In the genomic region with DNA sequence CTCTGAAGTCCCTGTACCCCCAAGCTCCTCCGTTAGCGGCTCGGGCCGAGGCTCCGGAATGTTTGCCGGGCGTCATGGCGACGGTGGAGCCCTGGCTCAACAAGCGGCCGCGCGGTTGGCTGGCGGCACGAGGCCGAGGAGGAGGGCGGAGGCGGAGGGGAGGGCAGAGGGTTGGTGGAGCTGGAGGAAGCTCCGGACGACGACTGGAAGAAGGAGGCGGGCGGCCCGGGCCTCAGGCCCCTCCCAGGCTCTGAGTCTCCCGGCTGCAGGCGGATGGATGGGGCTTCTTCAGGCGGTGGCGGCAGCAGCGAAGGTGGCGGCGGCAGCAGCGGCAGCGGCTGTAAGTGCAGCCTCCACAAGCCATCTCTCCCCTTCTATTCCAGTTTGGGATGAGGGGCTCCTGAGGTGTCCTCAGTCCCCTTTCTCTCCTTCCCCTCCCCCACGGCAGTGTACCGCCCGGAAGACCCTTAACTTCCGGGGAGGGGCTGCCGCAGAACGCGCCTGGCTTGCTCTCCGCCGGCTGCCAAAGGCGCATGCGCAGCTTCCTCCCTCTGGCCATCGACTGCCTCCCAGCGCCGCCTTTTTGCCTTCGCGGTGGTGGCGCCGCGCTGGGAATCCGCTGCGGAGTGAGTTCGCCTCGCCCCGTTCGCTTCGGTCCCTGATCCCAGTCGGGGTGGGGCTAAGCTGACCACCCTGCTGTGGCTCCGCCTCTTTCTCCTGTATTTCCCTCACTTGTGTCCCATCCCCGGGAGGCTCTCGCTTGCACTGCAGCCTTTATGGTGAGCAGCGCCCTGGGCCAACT, we compare ENCODE assay signal across 8 cellular contexts. TPM values are rescaled to one million over a fixed set of nuclear protein-coding genes. Genes with fewer than 3 reads are reported as not detected.
DNase-seq lines count a peak whose midpoint lies in the region; ATAC-seq, FAIRE-seq and TF ChIP-seq lines count a peak whose summit lies in the region.

A gene with protein sequence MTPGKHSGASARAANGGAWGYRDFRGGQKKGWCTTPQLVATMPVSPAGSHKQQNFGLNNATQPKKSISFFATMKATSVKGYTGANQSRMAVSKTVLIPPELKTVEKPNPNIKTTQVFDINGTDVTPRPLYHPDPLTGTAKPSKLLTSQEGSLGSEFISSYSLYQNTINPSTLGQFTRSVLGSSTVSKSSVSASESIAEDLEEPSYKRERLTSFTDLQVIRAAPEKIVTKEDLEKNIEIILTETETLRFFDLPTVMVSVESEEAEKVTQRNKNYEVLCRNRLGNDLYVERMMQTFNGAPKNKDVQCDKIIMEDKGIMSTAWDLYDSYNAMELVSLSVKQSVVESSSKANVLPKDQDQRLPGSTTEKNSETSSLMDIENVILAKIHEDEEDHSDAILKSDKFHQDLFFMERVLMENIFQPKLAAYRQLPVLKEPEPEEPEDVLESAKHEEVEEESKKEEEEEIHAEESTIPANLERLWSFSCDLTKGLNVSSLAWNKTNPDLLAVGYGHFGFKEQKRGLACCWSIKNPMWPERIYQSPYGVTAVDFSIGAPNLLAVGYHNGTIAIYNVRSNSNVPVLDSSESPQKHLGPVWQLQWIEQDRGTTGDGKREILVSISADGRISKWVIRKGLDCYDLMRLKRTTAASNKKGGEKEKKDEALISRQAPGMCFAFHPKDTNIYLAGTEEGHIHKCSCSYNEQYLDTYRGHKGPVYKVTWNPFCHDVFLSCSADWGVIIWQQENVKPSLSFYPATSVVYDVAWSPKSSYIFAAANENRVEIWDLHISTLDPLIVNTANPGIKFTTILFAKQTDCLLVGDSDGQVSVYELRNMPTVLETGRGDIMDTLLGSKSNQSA (minus strand): TSS at position 101 of the 802 bp plus-strand sequence. CDS start 25 bp downstream, at position 76.
TSS of gene MIER1 (plus strand) at position 235 of the 802 bp plus-strand sequence. CDS start at position 274, 39 bp downstream.

- peak within 1 kb of the TSS; percentile 85 for H3K4me2 ChIP-seq in HepG2 (ENCODE audit: low read depth, low read length)

- H3K36me3 Mint-ChIP-seq in CD4-positive, alpha-beta T cell (ENCODE audit: low read depth) = peaks cover 25% of the 10 kb centered on the region

- in situ Hi-C loops in HepG2 (cut with HindIII; ENCODE audit: extremely low pct_ligation_motif_present, low pct_unique_long_range_greater_than_20kb) = loop anchor here (5.0 to 25.0 kb wide), 2 partner anchors 127 to 487 kb away; partner anchors contain the start of gene SLC35D1

- H3K9me3 Mint-ChIP-seq in CD4-positive, alpha-beta T cell = no peaks in the 10 kb centered on the region

- H3K36me3 ChIP-seq in HepG2 (replicated peaks in 1 of 2; ENCODE audit: control insufficient read depth in 1 of 2, insufficient read depth in 2 of 2, low read length in 2 of 2) = no peaks in the 10 kb centered on the region

- no peaks in the 10 kb centered on the region for H3K27me3 Mint-ChIP-seq in CD4-positive, alpha-beta T cell

- H3K79me2 ChIP-seq in HepG2 (ENCODE audit: insufficient read depth, low read length) = peaks cover 29% of the 10 kb centered on the region

- peak within 1 kb of the TSS; percentile 66 for H2AFZ ChIP-seq in HepG2 (ENCODE audit: low read length)

- H3K4me1 Mint-ChIP-seq in CD4-positive, alpha-beta T cell (ENCODE audit: low read depth) = peaks cover 67% of the 10 kb centered on the region

- TF ChIP-seq RAD21 in HepG2 (CRISPR knock-in tag; IDR thresholded peaks at IDR 0.05) = peak; percentile 28; the same call in 1 of the 2 replicates

- H3K4me3 Mint-ChIP-seq in CD4-positive, alpha-beta T cell = peak within 1 kb of the TSS; percentile 97

- H3K9ac ChIP-seq in HepG2 (ENCODE audit: insufficient read depth, low read depth, low read length) = peak within 1 kb of the TSS; percentile 92

- intact Hi-C loops in CD4-positive, alpha-beta T cell (cut with DNase I, micrococcal nuclease) = loop anchor here (5.0 to 10.0 kb wide), 4 partner anchors 37 to 507 kb away; partner anchors contain the start of gene SERBP1 (in 1 of the 2)
- intact Hi-C loops in HepG2 (cut with micrococcal nuclease; ENCODE audit: unreplicated experiment) = loop anchor here (2.0 to 5.0 kb wide), 2 partner anchors 158 to 506 kb away; partner anchors contain the start of gene SERBP1

- no peaks in the 10 kb centered on the region for H3K9me3 ChIP-seq in CD4-positive, alpha-beta T cell (ENCODE audit: control insufficient read depth, low read length)
- H3K9me3 ChIP-seq in HepG2 (ENCODE audit: low read length) = no peaks in the 10 kb centered on the region

- no peak for TF ChIP-seq EP300 in HepG2 (IDR thresholded peaks at IDR 0.05; ENCODE audit: low read depth in 2 of 2, low read length in 2 of 2)
- TF ChIP-seq EP300 in HepG2 (CRISPR knock-in tag; IDR thresholded peaks at IDR 0.05; ENCODE audit: borderline replicate concordance) = no peak

- no peaks in the 10 kb centered on the region for H4K20me1 ChIP-seq in HepG2 (ENCODE audit: insufficient read depth, low read length)

- TF ChIP-seq POLR2A in HepG2 (IDR thresholded peaks at IDR 0.05; ENCODE audit: insufficient read depth in 1 of 2, low read depth in 2 of 2, low read length in 2 of 2) = peak; percentile 71 to 75

- peak within 1 kb of the TSS; percentile 98 for H3K27ac Mint-ChIP-seq in CD4-positive, alpha-beta T cell

- peak within 1 kb of the TSS; percentile 78 to 97 (median 83) for H3K4me3 ChIP-seq in HepG2 (replicated peaks in 1 of 3; ENCODE audit: insufficient read depth in 1 of 3, low read depth in 2 of 3, low read length in 3 of 3)

- BruUV-seq in HepG2 (replicated peaks; lab: Mats Ljungman, UMichigan) = TSS peak; percentile 57

- peak; percentile 89 for ATAC-seq in CD4-positive, alpha-beta T cell (ENCODE audit: poor library complexity)
- ATAC-seq in GM19438 (IDR thresholded peaks at IDR 0.05; ENCODE audit: low read depth, unreplicated experiment) (peak; percentile 93), HG03571 (IDR thresholded peaks at IDR 0.05; ENCODE audit: unreplicated experiment) (peak; percentile 94), HepG2 (peak; percentile 95)

- H3K27ac ChIP-seq in CD4-positive, alpha-beta T cell (ENCODE audit: low read depth, low read length) = peak within 1 kb of the TSS; percentile 95
- H3K27ac ChIP-seq in HepG2 (ENCODE audit: extremely low read length, insufficient read depth, low read length) = peak within 1 kb of the TSS; percentile 90

- H3K27me3 ChIP-seq in CD4-positive, alpha-beta T cell (ENCODE audit: control insufficient read depth, insufficient read depth, low read length) = no peaks in the 10 kb centered on the region
- no peaks in the 10 kb centered on the region; a peak in 1 of 5 replicates for H3K27me3 ChIP-seq in HepG2 (ENCODE audit: control insufficient read depth in 1 of 2, insufficient read depth in 2 of 2, low read length in 2 of 2)

- peak; percentile 87 for FAIRE-seq in HepG2 (lab: Jason Lieb, UNC)

- DNase-seq in CD4-positive, alpha-beta T cell = peak; percentile 90 to 97 (median 94)
- peak; percentile 97 for DNase-seq in NCI-H774 (lab: John Stamatoyannopoulos, UW)
- peak; percentile 97 to 98 for DNase-seq in activated CD4-positive, alpha-beta T cell treated with anti-CD3 and anti-CD28 coated beads, Interleukin-2, amount 50 U/mL, for 48 hours
- peak; percentile 99 for DNase-seq in dermis blood vessel endothelial cell
- DNase-seq in HepG2 (ENCODE audit: low spot score) = peak; percentile 96
- DNase-seq in stimulated activated CD4-positive, alpha-beta T cell treated with anti-CD3 and anti-CD28 coated beads, Interleukin-2, amount 100 ng/mL, for 48 hours = peak; percentile 93 to 97

- peaks cover 45% of the 10 kb centered on the region for H3K4me1 ChIP-seq in HepG2 (ENCODE audit: insufficient read depth, low read length)

- POLR2A ChIA-PET in CD4-positive, alpha-beta T cell (lab: Charles Lee) = interaction anchor here (0.8 to 3.5 kb wide), 25 partner anchors 8 to 1958 kb away, joined by 3 to 23 read pairs (median 4); partner anchors contain the start of genes GADD45A, JAK1, SERBP1 and SLC35D1
- POLR2A ChIA-PET in HepG2 (lab: Yijun Ruan, JAX) = interaction anchor here (1.0 to 2.8 kb wide), 9 partner anchors 8 to 610 kb away, joined by 3 to 20 read pairs (median 4); partner anchors contain the start of gene SLC35D1

- CTCF ChIA-PET in CD4-positive, alpha-beta T cell (lab: Charles Lee) = interaction anchor here (0.6 to 1.2 kb wide), 4 partner anchors 32 to 785 kb away, joined by 3 read pairs; no protein-coding TSS in a partner anchor
- CTCF ChIA-PET in HepG2 (lab: Yijun Ruan, JAX; ENCODE audit: low intra/inter-chr PET ratio, low total read pairs) = no interaction called here

- TF ChIP-seq CTCF in CD4-positive, alpha-beta T cell (IDR thresholded peaks at IDR 0.05) = no peak
- TF ChIP-seq CTCF in HepG2 (CRISPR knock-in tag; IDR thresholded peaks at IDR 0.05) = peak; percentile 46

- WGBS in HepG2 (ENCODE audit: low lambda C conversion rate) = 4% methylated on average over 32 of the region's 64 CpGs

RNA-seq across cellular contexts. Expression of the first gene that starts in this region (rescaled TPM):
- 1 to 10 TPM; 5.0 to 8.8 TPM for total RNA-seq in CD4-positive, alpha-beta T cell
- 2.1 and 3.7 TPM in 2 replicates for total RNA-seq in dermis blood vessel endothelial cell
- total RNA-seq in HepG2 (2016; rRNA removed; fragmentation: Illumina TruSeq; extraction: Trizol) = 0.04 and 0.38 TPM in 2 replicates
- 1.8 and 4.7 TPM in 2 replicates for total RNA-seq in HepG2 (2016; cell fraction: cytosol; rRNA removed; fragmentation: Illumina TruSeq; extraction: Trizol; ENCODE audit: low read depth)
- 0.33 and 2.4 TPM in 2 replicates for total RNA-seq in HepG2 (2016; cell fraction: insoluble cytoplasmic fraction; rRNA removed; fragmentation: Illumina TruSeq; extraction: Trizol)
- total RNA-seq in HepG2 (2016; cell fraction: membrane; rRNA removed; fragmentation: Illumina TruSeq; extraction: Trizol) = 0.69 and 0.80 TPM in 2 replicates
- 3.9 and 6.5 TPM in 2 replicates for total RNA-seq in HepG2 (2016; cell fraction: nucleus; rRNA removed; fragmentation: Illumina TruSeq; extraction: Trizol)
- 0.08 and 0.25 TPM in 2 replicates for polyA plus RNA-seq in HepG2 (2011; rRNA removed)
- polyA plus RNA-seq in HepG2 (2011; cell fraction: cytosol; rRNA removed) = 0.08 and 0.15 TPM in 2 replicates
- 0.02 and 0.16 TPM in 2 replicates for polyA plus RNA-seq in HepG2 (2011; cell fraction: nucleus; rRNA removed)
- polyA plus RNA-seq in HepG2 (2012) = 0.24 and 2.1 TPM in 2 replicates
- 0.80 and 2.0 TPM in 2 replicates for polyA plus RNA-seq in HepG2 (2016; cell fraction: cytosol; fragmentation: Illumina TruSeq; extraction: Trizol; ENCODE audit: low read depth)
- 0.37 and 0.70 TPM in 2 replicates for polyA plus RNA-seq in HepG2 (2016; cell fraction: insoluble cytoplasmic fraction; fragmentation: Illumina TruSeq; extraction: Trizol; ENCODE audit: low read depth)
- 0.24 and 1.4 TPM in 2 replicates for polyA plus RNA-seq in HepG2 (2016; cell fraction: membrane; fragmentation: Illumina TruSeq; extraction: Trizol; ENCODE audit: low read depth)
- polyA plus RNA-seq in HepG2 (2016; cell fraction: nucleus; fragmentation: Illumina TruSeq; extraction: Trizol; ENCODE audit: insufficient read depth, low read depth) = 0.70 and 0.71 TPM in 2 replicates
- polyA minus RNA-seq in HepG2 (2011; rRNA and poly(A)+ RNA removed; ENCODE audit: low replicate concordance) = 0.89 and 3.4 TPM in 2 replicates
- polyA minus RNA-seq in HepG2 (2011; cell fraction: cytosol; rRNA and poly(A)+ RNA removed) = not detected in 2 replicates
- 0.50 and 0.64 TPM in 2 replicates for polyA minus RNA-seq in HepG2 (2011; cell fraction: nucleus; rRNA and poly(A)+ RNA removed)

RNA-seq across cellular contexts. Expression of gene MIER1, which starts in this region (rescaled TPM):
- 100 to 1,000 TPM; 106 to 107 TPM for total RNA-seq in CD4-positive, alpha-beta T cell
- 26.9 and 34.0 TPM in 2 replicates for total RNA-seq in dermis blood vessel endothelial cell
- total RNA-seq in HepG2 (2016; rRNA removed; fragmentation: Illumina TruSeq; extraction: Trizol) = 30.4 and 49.3 TPM in 2 replicates
- 21.3 and 23.1 TPM in 2 replicates for total RNA-seq in HepG2 (2016; cell fraction: cytosol; rRNA removed; fragmentation: Illumina TruSeq; extraction: Trizol; ENCODE audit: low read depth)
- 29.2 and 46.7 TPM in 2 replicates for total RNA-seq in HepG2 (2016; cell fraction: insoluble cytoplasmic fraction; rRNA removed; fragmentation: Illumina TruSeq; extraction: Trizol)
- 20.0 and 23.3 TPM in 2 replicates for total RNA-seq in HepG2 (2016; cell fraction: membrane; rRNA removed; fragmentation: Illumina TruSeq; extraction: Trizol)
- total RNA-seq in HepG2 (2016; cell fraction: nucleus; rRNA removed; fragmentation: Illumina TruSeq; extraction: Trizol) = 27.6 and 28.7 TPM in 2 replicates
- 5.8 and 7.0 TPM in 2 replicates for polyA plus RNA-seq in HepG2 (2011; rRNA removed)
- polyA plus RNA-seq in HepG2 (2011; cell fraction: cytosol; rRNA removed) = 2.4 and 3.9 TPM in 2 replicates
- polyA plus RNA-seq in HepG2 (2011; cell fraction: nucleus; rRNA removed) = 3.5 and 4.5 TPM in 2 replicates
- 9.4 and 12.5 TPM in 2 replicates for polyA plus RNA-seq in HepG2 (2012)
- 2.3 and 2.4 TPM in 2 replicates for polyA plus RNA-seq in HepG2 (2016; cell fraction: cytosol; fragmentation: Illumina TruSeq; extraction: Trizol; ENCODE audit: low read depth)
- 24.6 and 29.2 TPM in 2 replicates for polyA plus RNA-seq in HepG2 (2016; cell fraction: insoluble cytoplasmic fraction; fragmentation: Illumina TruSeq; extraction: Trizol; ENCODE audit: low read depth)
- polyA plus RNA-seq in HepG2 (2016; cell fraction: membrane; fragmentation: Illumina TruSeq; extraction: Trizol; ENCODE audit: low read depth) = 6.4 and 6.7 TPM in 2 replicates
- polyA plus RNA-seq in HepG2 (2016; cell fraction: nucleus; fragmentation: Illumina TruSeq; extraction: Trizol; ENCODE audit: insufficient read depth, low read depth) = 21.5 and 24.2 TPM in 2 replicates
- polyA minus RNA-seq in HepG2 (2011; rRNA and poly(A)+ RNA removed; ENCODE audit: low replicate concordance) = 7.4 and 14.2 TPM in 2 replicates
- polyA minus RNA-seq in HepG2 (2011; cell fraction: cytosol; rRNA and poly(A)+ RNA removed) = 18.3 and 20.1 TPM in 2 replicates
- 51.3 and 53.3 TPM in 2 replicates for polyA minus RNA-seq in HepG2 (2011; cell fraction: nucleus; rRNA and poly(A)+ RNA removed)

Comparison
In these comparisons a context has a peak if more than half of its experiments do, and no peak if none do; other contexts are left out.
1. Peak in every context shown above with its lines: DNase-seq, ATAC-seq, H3K4me3 ChIP-seq and H3K27ac ChIP-seq.